ENCODE assay signal across 11 cellular contexts in genomic region chr16:56192644-56192960, GRCh38. TPM values are rescaled to one million over a fixed set of nuclear protein-coding genes. Genes with fewer than 3 reads are reported as not detected.
A peak's percentile ranks its signal among the peaks of the same experiment; 100 is the strongest.
DNase-seq lines count a peak whose midpoint lies in the region; ATAC-seq and TF ChIP-seq lines count a peak whose summit lies in the region.
"Had no signal": no experiment of that assay in that cellular context is flagged by ENCODE, and none has a peak within 500 bp of the region (broad histone marks: within the 10 kb centered on the region; RNA-seq: fewer than 3 reads in every experiment).

No MANE protein-coding gene starts in this region.

- peak overlapping the region; percentile 66 for H3K9ac ChIP-seq in DND-41 (ENCODE audit: low read depth, low read length)

- intact Hi-C loops in natural killer cell (cut with micrococcal nuclease), result no loop called here

- DNase-seq in Ammon's horn (ENCODE audit: low spot score) (peak; percentile 22), DND-41 (no peak), natural killer cell (no peak), erythroblast (lab: John Stamatoyannopoulos, UW) (no peak), HAP-1 (ENCODE audit: low spot score in 2 of 2) (no peak), ecto neural progenitor cell (ENCODE audit: low spot score) (no peak)
- DNase-seq in activated naive CD8-positive, alpha-beta T cell treated with anti-CD3 and anti-CD28 coated beads, Interleukin-2, amount 50 U/mL, for 24 hours, result no peak
- no peak for DNase-seq in effector CD4-positive, alpha-beta T cell
- DNase-seq: DMS153, upper lobe of left lung had no signal

- no peak for TF ChIP-seq POLR2A in erythroblast (IDR thresholded peaks at IDR 0.05; ENCODE audit: low read length)

- TF ChIP-seq CTCF in DND-41 (IDR thresholded peaks at IDR 0.05; ENCODE audit: borderline replicate concordance, extremely low read depth, low read length, poor library complexity, severe bottlenecking), result no peak
- TF ChIP-seq CTCF in natural killer cell (IDR thresholded peaks at IDR 0.05), result no peak

- no peak overlapping the region for H2AFZ ChIP-seq in DND-41 (ENCODE audit: low read depth, low read length)

- H3K4me3 ChIP-seq in DND-41 (ENCODE audit: low read depth in 1 of 2, low read length in 2 of 2), result peak overlapping the region; percentile 61 to 86; a peak in 3 of 4 replicates
- no peak overlapping the region for H3K4me3 ChIP-seq in HAP-1

- in situ Hi-C loops in HAP-1 (cut with MboI; ENCODE audit: low sequenced_read_pairs), result no loop called here

- no peaks in the 10 kb centered on the region for H3K36me3 Mint-ChIP-seq in activated naive CD8-positive, alpha-beta T cell treated with anti-CD3 and anti-CD28 coated beads, Interleukin-2, amount 50 U/mL, for 24 hours (ENCODE audit: low read depth)
- H3K36me3 Mint-ChIP-seq in natural killer cell, result no peaks in the 10 kb centered on the region

- H3K36me3 ChIP-seq in DND-41 (ENCODE audit: insufficient read depth, low read length) (no peaks in the 10 kb centered on the region), HAP-1 (replicated peaks) (no peaks in the 10 kb centered on the region)
- H3K36me3 ChIP-seq: upper lobe of left lung had no signal

- no peaks in the 10 kb centered on the region for H3K27me3 ChIP-seq in DND-41 (ENCODE audit: insufficient read depth, low read length, poor library complexity)
- H3K27me3 ChIP-seq in HAP-1 (ENCODE audit: low read depth), result peaks cover 37% of the 10 kb centered on the region

- peaks cover 67% of the 10 kb centered on the region for H3K27me3 Mint-ChIP-seq in activated naive CD8-positive, alpha-beta T cell treated with anti-CD3 and anti-CD28 coated beads, Interleukin-2, amount 50 U/mL, for 24 hours
- H3K27me3 Mint-ChIP-seq in natural killer cell (ENCODE audit: low read depth in 2 of 2), result peaks cover 41 to 68% of the 10 kb centered on the region in 2 donors

- no peaks in the 10 kb centered on the region for H3K9me3 Mint-ChIP-seq in activated naive CD8-positive, alpha-beta T cell treated with anti-CD3 and anti-CD28 coated beads, Interleukin-2, amount 50 U/mL, for 24 hours
- H3K9me3 Mint-ChIP-seq in natural killer cell, result no peaks in the 10 kb centered on the region

- H3K4me2 ChIP-seq in DND-41 (ENCODE audit: insufficient read depth, low read length), result peak overlapping the region; percentile 94

- H3K4me1 Mint-ChIP-seq in activated naive CD8-positive, alpha-beta T cell treated with anti-CD3 and anti-CD28 coated beads, Interleukin-2, amount 50 U/mL, for 24 hours, result peaks cover 37% of the 10 kb centered on the region
- H3K4me1 Mint-ChIP-seq in natural killer cell, result peaks cover 5 to 24% of the 10 kb centered on the region in 2 donors

- no peak overlapping the region for H3K27ac Mint-ChIP-seq in activated naive CD8-positive, alpha-beta T cell treated with anti-CD3 and anti-CD28 coated beads, Interleukin-2, amount 50 U/mL, for 24 hours
- no peak overlapping the region for H3K27ac Mint-ChIP-seq in natural killer cell

- H3K4me3 Mint-ChIP-seq in activated naive CD8-positive, alpha-beta T cell treated with anti-CD3 and anti-CD28 coated beads, Interleukin-2, amount 50 U/mL, for 24 hours, result peak overlapping the region; percentile 70
- peak overlapping the region; percentile 69 for H3K4me3 Mint-ChIP-seq in natural killer cell

- H3K79me2 ChIP-seq in DND-41 (ENCODE audit: insufficient read depth, low read length), result peaks cover 24% of the 10 kb centered on the region

- peaks cover 4% of the 10 kb centered on the region; the same call in 1 of the 2 replicates for H4K20me1 ChIP-seq in DND-41 (ENCODE audit: insufficient read depth, low read length)

- H3K4me1 ChIP-seq in DND-41 (ENCODE audit: insufficient read depth, low read length), result peaks cover 58% of the 10 kb centered on the region
- H3K4me1 ChIP-seq in HAP-1, result peaks cover 3% of the 10 kb centered on the region; the same call in 1 of the 2 replicates

- H3K9me3 ChIP-seq in DND-41 (ENCODE audit: insufficient read depth, low read length, severe bottlenecking) (no peaks in the 10 kb centered on the region), HAP-1 (no peaks in the 10 kb centered on the region)
- H3K9me3 ChIP-seq: upper lobe of left lung had no signal

- no peak overlapping the region for H3K27ac ChIP-seq in DND-41 (ENCODE audit: low read length)
- H3K27ac ChIP-seq: upper lobe of left lung had no signal

- ATAC-seq in DND-41 (ENCODE audit: insufficient read depth, low read depth), result no peak
- ATAC-seq in activated naive CD8-positive, alpha-beta T cell treated with anti-CD3 and anti-CD28 coated beads, Interleukin-2, amount 50 U/mL, for 24 hours, result no peak
- ATAC-seq in natural killer cell, result no peak

RNA-seq across cellular contexts. Expression of gene GNAO1, which starts 1.3 kb away (rescaled TPM):
- total RNA-seq in natural killer cell, result 1 to 10 TPM in 2 of 3 donors, under 1 TPM in 1; 0.45 to 4.6 (median 1.1) TPM
- total RNA-seq: lung microvascular endothelial cell had no signal
